ENCODE assay signal across 9 cellular contexts in the genomic region with DNA sequence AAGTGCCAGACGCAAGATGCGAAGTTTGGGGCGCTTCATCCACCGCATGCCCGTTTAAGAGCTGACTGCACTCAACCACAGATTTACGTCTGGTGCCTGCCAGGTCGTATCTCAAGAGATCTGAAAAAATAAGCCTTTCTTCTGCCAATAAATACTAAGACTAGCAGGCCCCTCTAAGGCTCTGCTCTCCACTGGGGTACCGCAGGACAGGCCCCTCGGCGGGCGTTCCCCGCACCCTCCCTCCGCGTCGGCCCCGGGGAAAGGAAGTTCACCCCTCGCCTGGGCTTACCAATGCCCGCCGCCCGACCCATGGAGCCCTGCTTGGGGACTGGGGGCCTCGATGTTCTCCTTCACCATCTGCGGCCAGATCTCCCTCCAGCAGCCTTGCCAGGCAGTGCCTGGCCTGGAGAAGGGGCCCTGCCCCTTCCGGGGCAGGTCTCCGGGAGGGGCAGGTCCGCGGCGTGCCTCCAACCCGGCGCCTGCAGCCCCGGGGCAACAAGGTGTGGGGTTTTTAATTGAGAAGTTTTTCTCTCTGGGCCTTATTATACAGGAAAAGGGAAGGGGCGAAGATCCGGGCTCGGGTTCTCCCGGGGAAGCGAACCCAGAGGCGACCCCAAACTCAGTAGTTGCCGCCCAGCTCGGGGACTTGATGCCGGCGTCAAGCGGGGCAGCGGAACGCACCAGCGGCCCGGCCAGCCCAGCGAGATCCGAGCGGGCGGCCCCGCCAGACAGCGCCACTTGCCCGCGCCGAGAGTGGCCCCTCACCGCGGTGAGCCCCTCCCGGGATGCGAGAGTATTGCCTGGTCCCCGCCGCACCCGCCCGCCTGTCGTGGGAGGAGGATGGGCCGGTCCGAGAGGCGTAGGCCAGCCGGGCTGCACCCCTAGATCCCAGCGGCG. TPM values are rescaled to one million over a fixed set of nuclear protein-coding genes. Genes with fewer than 3 reads are reported as not detected.
DNase-seq lines count a peak whose midpoint lies in the region; ATAC-seq and TF ChIP-seq lines count a peak whose summit lies in the region.
"Had no signal": no experiment of that assay in that cellular context is flagged by ENCODE, and none has a peak within 500 bp of the region (broad histone marks: within the 10 kb centered on the region; RNA-seq: fewer than 3 reads in every experiment).

No MANE protein-coding gene starts in this region.

- H3K4me1 ChIP-seq in endodermal cell (ENCODE audit: control insufficient read depth, insufficient read depth, low read length) (no peaks in the 10 kb centered on the region), mononuclear cell (ENCODE audit: insufficient read depth, low read length) (peaks cover 19% of the 10 kb centered on the region), testis (peaks cover 12% of the 10 kb centered on the region)

- H3K9me3 Mint-ChIP-seq in endodermal cell: no peaks in the 10 kb centered on the region

- peaks cover 16% of the 10 kb centered on the region for H3K4me1 Mint-ChIP-seq in endodermal cell

- no peak for TF ChIP-seq RAD21 in Ishikawa (IDR thresholded peaks at IDR 0.05; ENCODE audit: low read depth)

- ATAC-seq in GM21717 (IDR thresholded peaks at IDR 0.05; ENCODE audit: unreplicated experiment): peak; percentile 63

- TF ChIP-seq CTCF in endodermal cell (conservative IDR thresholded peaks at IDR 0.05) (no peak), testis (IDR thresholded peaks at IDR 0.05) (no peak)

- H3K27ac ChIP-seq in endodermal cell (ENCODE audit: low read depth, low read length) (no peak overlapping the region), testis (peak overlapping the region; percentile 65 to 69)
- H3K27ac ChIP-seq: 22Rv1 had no signal

- H3K4me3 ChIP-seq in endodermal cell (ENCODE audit: low read length) (peak overlapping the region; percentile 86), mononuclear cell (ENCODE audit: low read length) (peak overlapping the region; percentile 59), testis (peak overlapping the region; percentile 84 to 90)

- 5 to 11% methylated on average over 37 to 69 of the region's 69 CpGs for whole genome bisulfite sequencing in endodermal cell (ENCODE audit: insufficient coverage in 1 of 2, insufficient read length in 1 of 2), 2 experiments
- WGBS in testis, 2 donors: 3 to 5% methylated on average over 35 to 56 of the region's 69 CpGs

- intact Hi-C loops in testis (cut with DNase I; ENCODE audit: low total_unique reads): no loop called here

- no peak overlapping the region for H3K27ac Mint-ChIP-seq in endodermal cell

- peak overlapping the region; percentile 47 for H3K9ac ChIP-seq in endodermal cell (ENCODE audit: extremely low read depth, low read length, poor library complexity, severe bottlenecking)

- no peaks in the 10 kb centered on the region for H3K27me3 ChIP-seq in endodermal cell (ENCODE audit: control insufficient read depth, insufficient read depth, low read length, poor library complexity, severe bottlenecking)
- peaks cover 13% of the 10 kb centered on the region for H3K27me3 ChIP-seq in mononuclear cell (ENCODE audit: insufficient read depth, low read length)
- no peaks in the 10 kb centered on the region for H3K27me3 ChIP-seq in testis

- no peak for TF ChIP-seq EP300 in Ishikawa (IDR thresholded peaks at IDR 0.05; ENCODE audit: borderline replicate concordance)

- no peaks in the 10 kb centered on the region for H3K36me3 ChIP-seq in endodermal cell (ENCODE audit: control insufficient read depth, insufficient read depth, low read length)
- no peaks in the 10 kb centered on the region for H3K36me3 ChIP-seq in testis (ENCODE audit: low read depth, missing control alignments)

- H3K4me3 Mint-ChIP-seq in endodermal cell: peak overlapping the region; percentile 75

- DNase-seq in DMS 273 (lab: John Stamatoyannopoulos, UW; ENCODE audit: unreplicated experiment) (peak; percentile 65), DMS 273 treated with DMSO at 0.1 percent for 48 hours (lab: John Stamatoyannopoulos, UW) (no peak), endodermal cell (peak; percentile 74), testis (peak; percentile 30)
- peak; percentile 56 for DNase-seq in activated CD4-positive, alpha-beta T cell treated with anti-CD3 and anti-CD28 coated beads for 48 hours

- TF ChIP-seq POLR2A in testis (IDR thresholded peaks at IDR 0.05): no peak

- H3K9me3 ChIP-seq in endodermal cell (ENCODE audit: control insufficient read depth, low read length) (no peaks in the 10 kb centered on the region), mononuclear cell (ENCODE audit: low read depth, low read length) (no peaks in the 10 kb centered on the region), testis (no peaks in the 10 kb centered on the region)

- H3K27me3 Mint-ChIP-seq in endodermal cell (ENCODE audit: insufficient read depth): peaks cover 23% of the 10 kb centered on the region

- no peaks in the 10 kb centered on the region for H3K36me3 Mint-ChIP-seq in endodermal cell (ENCODE audit: low read depth)

TF ChIP-seq in Ishikawa, 13 proteins besides CTCF, POLR2A, EP300 and RAD21:
- no peak for TF ChIP-seq TEAD4 (IDR thresholded peaks at IDR 0.05)
- TF ChIP-seq, protein P1, sequence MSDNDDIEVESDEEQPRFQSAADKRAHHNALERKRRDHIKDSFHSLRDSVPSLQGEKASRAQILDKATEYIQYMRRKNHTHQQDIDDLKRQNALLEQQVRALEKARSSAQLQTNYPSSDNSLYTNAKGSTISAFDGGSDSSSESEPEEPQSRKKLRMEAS (IDR thresholded peaks at IDR 0.05): peak; percentile 48; the same call in 1 of the 2 replicates
- TF ChIP-seq ZBTB7A (IDR thresholded peaks at IDR 0.05; ENCODE audit: low read depth): no peak

RNA-seq across cellular contexts. Expression of a gene that starts 0.7 kb away (rescaled TPM):
- total RNA-seq in endodermal cell (10 to 100 TPM; 74.9 to 98.6 TPM), mononuclear cell (186 TPM), testis (100 to 1,000 TPM; 364 to 370 TPM)
- 65.2 TPM for polyA plus RNA-seq in endodermal cell (2013, experiment 1 of 2)
- 55.6 TPM for polyA plus RNA-seq in endodermal cell (2013, experiment 2 of 2)
- 50.5 TPM for polyA plus RNA-seq in testis (ENCODE audit: insufficient read depth, low read depth, low replicate concordance)
